Comparison of ENCODE assay signal across 1 cellular context in the genomic region with DNA sequence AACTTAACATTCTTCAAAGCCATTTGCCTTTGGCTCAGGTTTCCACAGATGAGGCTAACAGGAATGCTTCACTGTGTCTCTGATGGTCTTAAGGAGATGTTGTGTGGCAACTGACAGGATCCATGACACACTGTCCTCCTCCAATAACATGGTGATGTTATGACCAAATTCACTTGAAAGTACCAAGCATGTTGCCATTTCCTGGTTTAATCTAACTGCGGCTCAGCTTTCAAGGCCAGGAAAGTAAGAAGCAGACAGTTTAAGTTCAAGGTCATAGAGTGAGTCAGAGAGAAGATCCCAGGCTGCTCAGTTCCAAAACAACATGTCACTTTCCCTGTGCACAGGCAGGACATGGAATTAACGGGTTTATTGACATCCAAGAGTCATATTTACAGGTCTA.
TF ChIP-seq lines count a peak whose summit lies in the region.

No MANE protein-coding gene starts in this region.

TF ChIP-seq in HepG2, 621 proteins besides CTCF, POLR2A, EP300 and RAD21 (continued from another document and continues in another):
- TF ChIP-seq, protein P1, sequence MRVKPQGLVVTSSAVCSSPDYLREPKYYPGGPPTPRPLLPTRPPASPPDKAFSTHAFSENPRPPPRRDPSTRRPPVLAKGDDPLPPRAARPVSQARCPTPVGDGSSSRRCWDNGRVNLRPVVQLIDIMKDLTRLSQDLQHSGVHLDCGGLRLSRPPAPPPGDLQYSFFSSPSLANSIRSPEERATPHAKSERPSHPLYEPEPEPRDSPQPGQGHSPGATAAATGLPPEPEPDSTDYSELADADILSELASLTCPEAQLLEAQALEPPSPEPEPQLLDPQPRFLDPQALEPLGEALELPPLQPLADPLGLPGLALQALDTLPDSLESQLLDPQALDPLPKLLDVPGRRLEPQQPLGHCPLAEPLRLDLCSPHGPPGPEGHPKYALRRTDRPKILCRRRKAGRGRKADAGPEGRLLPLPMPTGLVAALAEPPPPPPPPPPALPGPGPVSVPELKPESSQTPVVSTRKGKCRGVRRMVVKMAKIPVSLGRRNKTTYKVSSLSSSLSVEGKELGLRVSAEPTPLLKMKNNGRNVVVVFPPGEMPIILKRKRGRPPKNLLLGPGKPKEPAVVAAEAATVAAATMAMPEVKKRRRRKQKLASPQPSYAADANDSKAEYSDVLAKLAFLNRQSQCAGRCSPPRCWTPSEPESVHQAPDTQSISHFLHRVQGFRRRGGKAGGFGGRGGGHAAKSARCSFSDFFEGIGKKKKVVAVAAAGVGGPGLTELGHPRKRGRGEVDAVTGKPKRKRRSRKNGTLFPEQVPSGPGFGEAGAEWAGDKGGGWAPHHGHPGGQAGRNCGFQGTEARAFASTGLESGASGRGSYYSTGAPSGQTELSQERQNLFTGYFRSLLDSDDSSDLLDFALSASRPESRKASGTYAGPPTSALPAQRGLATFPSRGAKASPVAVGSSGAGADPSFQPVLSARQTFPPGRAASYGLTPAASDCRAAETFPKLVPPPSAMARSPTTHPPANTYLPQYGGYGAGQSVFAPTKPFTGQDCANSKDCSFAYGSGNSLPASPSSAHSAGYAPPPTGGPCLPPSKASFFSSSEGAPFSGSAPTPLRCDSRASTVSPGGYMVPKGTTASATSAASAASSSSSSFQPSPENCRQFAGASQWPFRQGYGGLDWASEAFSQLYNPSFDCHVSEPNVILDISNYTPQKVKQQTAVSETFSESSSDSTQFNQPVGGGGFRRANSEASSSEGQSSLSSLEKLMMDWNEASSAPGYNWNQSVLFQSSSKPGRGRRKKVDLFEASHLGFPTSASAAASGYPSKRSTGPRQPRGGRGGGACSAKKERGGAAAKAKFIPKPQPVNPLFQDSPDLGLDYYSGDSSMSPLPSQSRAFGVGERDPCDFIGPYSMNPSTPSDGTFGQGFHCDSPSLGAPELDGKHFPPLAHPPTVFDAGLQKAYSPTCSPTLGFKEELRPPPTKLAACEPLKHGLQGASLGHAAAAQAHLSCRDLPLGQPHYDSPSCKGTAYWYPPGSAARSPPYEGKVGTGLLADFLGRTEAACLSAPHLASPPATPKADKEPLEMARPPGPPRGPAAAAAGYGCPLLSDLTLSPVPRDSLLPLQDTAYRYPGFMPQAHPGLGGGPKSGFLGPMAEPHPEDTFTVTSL (CRISPR knock-in tag; IDR thresholded peaks at IDR 0.05; ENCODE audit: borderline replicate concordance), result 0 out of 2 replicates have a peak, but pooled peaks have one; percentile 38
- TF ChIP-seq BCL6 (CRISPR knock-in tag; IDR thresholded peaks at IDR 0.05) (peak; percentile 91), ZFP1 (CRISPR knock-in tag; IDR thresholded peaks at IDR 0.05) (no peak), NFIB (CRISPR knock-in tag; IDR thresholded peaks at IDR 0.05; ENCODE audit: borderline replicate concordance) (no peak), NR2F2 (IDR thresholded peaks at IDR 0.05; ENCODE audit: borderline replicate concordance, low read depth) (no peak), ADNP (CRISPR knock-in tag; IDR thresholded peaks at IDR 0.05) (no peak), ESRRA (CRISPR knock-in tag; IDR thresholded peaks at IDR 0.05; ENCODE audit: low read depth) (no peak), RCOR2 (CRISPR knock-in tag; IDR thresholded peaks at IDR 0.05) (0 out of 2 replicates have a peak, but pooled peaks have one; percentile 39), SIX4 (CRISPR knock-in tag; IDR thresholded peaks at IDR 0.05) (0 out of 2 replicates have a peak, but pooled peaks have one; percentile 62), KDM3A (CRISPR knock-in tag; IDR thresholded peaks at IDR 0.05; ENCODE audit: low read depth) (no peak), ZMYM4 (CRISPR knock-in tag; IDR thresholded peaks at IDR 0.05) (0 out of 2 replicates have a peak, but pooled peaks have one; percentile 33), SOX13 (IDR thresholded peaks at IDR 0.05) (no peak), SOX13 (CRISPR knock-in tag; conservative IDR thresholded peaks at IDR 0.05 in 1 of 2, IDR thresholded peaks at IDR 0.05 in 1 of 2) (peak in 1 of 2 experiments; percentile 25; a peak in 1 of 4 replicates), RXRB (CRISPR knock-in tag; IDR thresholded peaks at IDR 0.05; ENCODE audit: borderline replicate concordance) (peak; percentile 86), FOXA3 (CRISPR knock-in tag; IDR thresholded peaks at IDR 0.05) (0 out of 2 replicates have a peak, but pooled peaks have one; percentile 53), FOSL2 (CRISPR knock-in tag; IDR thresholded peaks at IDR 0.05) (peak; percentile 96), ZNF282 (IDR thresholded peaks at IDR 0.05; ENCODE audit: partially characterized antibody) (no peak), SMAD3 (CRISPR knock-in tag; IDR thresholded peaks at IDR 0.05) (0 out of 2 replicates have a peak, but pooled peaks have one; percentile 19), SKI (IDR thresholded peaks at IDR 0.05; ENCODE audit: partially characterized antibody) (peak; percentile 92), XBP1 (CRISPR knock-in tag; IDR thresholded peaks at IDR 0.05) (no peak), ZNF331 (CRISPR knock-in tag; IDR thresholded peaks at IDR 0.05) (peak; percentile 54; the same call in 1 of the 2 replicates), NFIC (IDR thresholded peaks at IDR 0.05; ENCODE audit: low read length) (no peak), HMG20A (CRISPR knock-in tag; IDR thresholded peaks at IDR 0.05; ENCODE audit: borderline replicate concordance) (peak; percentile 91)
- TF ChIP-seq, protein P2, sequence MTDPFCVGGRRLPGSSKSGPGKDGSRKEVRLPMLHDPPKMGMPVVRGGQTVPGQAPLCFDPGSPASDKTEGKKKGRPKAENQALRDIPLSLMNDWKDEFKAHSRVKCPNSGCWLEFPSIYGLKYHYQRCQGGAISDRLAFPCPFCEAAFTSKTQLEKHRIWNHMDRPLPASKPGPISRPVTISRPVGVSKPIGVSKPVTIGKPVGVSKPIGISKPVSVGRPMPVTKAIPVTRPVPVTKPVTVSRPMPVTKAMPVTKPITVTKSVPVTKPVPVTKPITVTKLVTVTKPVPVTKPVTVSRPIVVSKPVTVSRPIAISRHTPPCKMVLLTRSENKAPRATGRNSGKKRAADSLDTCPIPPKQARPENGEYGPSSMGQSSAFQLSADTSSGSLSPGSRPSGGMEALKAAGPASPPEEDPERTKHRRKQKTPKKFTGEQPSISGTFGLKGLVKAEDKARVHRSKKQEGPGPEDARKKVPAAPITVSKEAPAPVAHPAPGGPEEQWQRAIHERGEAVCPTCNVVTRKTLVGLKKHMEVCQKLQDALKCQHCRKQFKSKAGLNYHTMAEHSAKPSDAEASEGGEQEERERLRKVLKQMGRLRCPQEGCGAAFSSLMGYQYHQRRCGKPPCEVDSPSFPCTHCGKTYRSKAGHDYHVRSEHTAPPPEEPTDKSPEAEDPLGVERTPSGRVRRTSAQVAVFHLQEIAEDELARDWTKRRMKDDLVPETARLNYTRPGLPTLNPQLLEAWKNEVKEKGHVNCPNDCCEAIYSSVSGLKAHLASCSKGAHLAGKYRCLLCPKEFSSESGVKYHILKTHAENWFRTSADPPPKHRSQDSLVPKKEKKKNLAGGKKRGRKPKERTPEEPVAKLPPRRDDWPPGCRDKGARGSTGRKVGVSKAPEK (CRISPR knock-in tag; IDR thresholded peaks at IDR 0.05; ENCODE audit: borderline replicate concordance), result no peak
- TF ChIP-seq, protein P3, sequence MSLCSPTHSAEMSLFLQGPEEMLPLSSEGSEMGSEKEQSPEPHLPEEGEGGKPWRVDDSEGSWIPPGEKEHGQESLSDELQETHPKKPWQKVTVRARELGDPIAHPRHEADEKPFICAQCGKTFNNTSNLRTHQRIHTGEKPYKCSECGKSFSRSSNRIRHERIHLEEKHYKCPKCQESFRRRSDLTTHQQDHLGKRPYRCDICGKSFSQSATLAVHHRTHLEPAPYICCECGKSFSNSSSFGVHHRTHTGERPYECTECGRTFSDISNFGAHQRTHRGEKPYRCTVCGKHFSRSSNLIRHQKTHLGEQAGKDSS (CRISPR knock-in tag; IDR thresholded peaks at IDR 0.05; ENCODE audit: borderline replicate concordance, low read depth), result no peak
- TF ChIP-seq, protein P4, sequence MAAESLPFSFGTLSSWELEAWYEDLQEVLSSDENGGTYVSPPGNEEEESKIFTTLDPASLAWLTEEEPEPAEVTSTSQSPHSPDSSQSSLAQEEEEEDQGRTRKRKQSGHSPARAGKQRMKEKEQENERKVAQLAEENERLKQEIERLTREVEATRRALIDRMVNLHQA (CRISPR knock-in tag; IDR thresholded peaks at IDR 0.05), result no peak
- TF ChIP-seq, protein P5, sequence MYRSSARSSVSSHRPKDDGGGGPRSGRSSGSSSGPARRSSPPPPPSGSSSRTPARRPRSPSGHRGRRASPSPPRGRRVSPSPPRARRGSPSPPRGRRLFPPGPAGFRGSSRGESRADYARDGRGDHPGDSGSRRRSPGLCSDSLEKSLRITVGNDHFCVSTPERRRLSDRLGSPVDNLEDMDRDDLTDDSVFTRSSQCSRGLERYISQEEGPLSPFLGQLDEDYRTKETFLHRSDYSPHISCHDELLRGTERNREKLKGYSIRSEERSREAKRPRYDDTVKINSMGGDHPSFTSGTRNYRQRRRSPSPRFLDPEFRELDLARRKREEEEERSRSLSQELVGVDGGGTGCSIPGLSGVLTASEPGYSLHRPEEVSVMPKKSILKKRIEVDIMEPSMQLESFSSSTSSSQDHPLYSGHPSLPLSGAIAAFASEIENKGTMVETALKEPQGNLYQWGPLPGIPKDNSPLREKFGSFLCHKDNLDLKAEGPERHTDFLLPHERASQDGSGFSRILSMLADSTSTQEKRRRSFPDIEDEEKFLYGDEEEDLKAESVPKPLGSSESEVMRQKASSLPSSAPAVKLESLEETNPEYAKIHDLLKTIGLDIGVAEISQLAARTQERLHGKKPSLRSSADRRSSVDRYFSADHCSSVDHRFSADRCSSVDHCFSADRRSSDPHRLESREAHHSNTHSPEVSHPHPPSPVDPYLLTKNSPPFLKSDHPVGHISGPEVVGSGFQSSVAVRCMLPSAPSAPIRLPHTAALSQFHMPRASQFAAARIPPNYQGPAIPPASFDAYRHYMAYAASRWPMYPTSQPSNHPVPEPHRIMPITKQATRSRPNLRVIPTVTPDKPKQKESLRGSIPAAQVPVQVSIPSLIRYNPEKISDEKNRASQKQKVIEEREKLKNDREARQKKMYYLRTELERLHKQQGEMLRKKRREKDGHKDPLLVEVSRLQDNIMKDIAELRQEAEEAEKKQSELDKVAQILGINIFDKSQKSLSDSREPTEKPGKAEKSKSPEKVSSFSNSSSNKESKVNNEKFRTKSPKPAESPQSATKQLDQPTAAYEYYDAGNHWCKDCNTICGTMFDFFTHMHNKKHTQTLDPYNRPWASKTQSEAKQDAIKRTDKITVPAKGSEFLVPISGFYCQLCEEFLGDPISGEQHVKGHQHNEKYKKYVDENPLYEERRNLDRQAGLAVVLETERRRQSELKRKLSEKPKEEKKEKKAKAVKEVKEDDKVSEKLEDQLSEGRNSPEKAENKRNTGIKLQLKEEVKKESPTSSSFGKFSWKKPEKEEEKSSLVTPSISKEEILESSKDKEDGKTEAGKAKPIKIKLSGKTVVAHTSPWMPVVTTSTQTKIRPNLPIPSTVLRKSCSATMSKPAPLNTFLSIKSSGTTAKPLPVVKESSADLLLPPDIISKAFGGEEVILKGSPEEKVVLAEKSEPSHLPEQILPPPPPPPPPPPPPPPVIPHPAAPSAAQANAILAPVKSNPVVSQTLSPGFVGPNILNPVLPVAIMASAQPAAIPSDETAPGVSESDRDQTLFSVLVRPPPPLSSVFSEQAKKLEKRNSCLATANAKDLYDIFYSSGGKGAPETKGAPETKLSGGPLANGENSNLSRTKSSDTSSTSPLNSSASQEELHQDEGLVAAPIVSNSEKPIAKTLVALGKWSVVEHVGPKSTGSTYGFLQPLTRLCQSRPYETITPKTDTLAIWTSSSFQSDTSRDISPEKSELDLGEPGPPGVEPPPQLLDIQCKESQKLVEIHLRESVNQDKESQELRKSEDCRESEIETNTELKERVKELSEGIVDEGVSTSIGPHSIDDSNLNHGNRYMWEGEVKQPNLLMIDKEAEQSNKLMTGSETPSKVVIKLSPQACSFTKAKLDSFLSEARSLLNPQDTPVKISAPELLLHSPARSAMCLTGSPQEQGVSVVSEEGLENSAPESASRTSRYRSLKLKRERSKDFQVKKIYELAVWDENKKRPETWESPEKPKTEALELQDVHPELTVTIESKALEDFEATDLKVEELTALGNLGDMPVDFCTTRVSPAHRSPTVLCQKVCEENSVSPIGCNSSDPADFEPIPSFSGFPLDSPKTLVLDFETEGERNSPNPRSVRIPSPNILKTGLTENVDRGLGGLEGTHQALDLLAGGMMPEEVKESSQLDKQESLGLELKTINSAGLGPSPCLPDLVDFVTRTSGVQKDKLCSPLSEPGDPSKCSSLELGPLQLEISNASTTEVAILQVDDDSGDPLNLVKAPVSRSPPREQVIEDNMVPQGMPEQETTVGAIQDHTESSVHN (CRISPR knock-in tag; IDR thresholded peaks at IDR 0.05), result no peak
- TF ChIP-seq, protein P6, sequence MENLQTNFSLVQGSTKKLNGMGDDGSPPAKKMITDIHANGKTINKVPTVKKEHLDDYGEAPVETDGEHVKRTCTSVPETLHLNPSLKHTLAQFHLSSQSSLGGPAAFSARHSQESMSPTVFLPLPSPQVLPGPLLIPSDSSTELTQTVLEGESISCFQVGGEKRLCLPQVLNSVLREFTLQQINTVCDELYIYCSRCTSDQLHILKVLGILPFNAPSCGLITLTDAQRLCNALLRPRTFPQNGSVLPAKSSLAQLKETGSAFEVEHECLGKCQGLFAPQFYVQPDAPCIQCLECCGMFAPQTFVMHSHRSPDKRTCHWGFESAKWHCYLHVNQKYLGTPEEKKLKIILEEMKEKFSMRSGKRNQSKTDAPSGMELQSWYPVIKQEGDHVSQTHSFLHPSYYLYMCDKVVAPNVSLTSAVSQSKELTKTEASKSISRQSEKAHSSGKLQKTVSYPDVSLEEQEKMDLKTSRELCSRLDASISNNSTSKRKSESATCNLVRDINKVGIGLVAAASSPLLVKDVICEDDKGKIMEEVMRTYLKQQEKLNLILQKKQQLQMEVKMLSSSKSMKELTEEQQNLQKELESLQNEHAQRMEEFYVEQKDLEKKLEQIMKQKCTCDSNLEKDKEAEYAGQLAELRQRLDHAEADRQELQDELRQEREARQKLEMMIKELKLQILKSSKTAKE (CRISPR knock-in tag; IDR thresholded peaks at IDR 0.05; ENCODE audit: borderline replicate concordance), result peak; percentile 63; the same call in 1 of the 2 replicates
- TF ChIP-seq, protein P7, sequence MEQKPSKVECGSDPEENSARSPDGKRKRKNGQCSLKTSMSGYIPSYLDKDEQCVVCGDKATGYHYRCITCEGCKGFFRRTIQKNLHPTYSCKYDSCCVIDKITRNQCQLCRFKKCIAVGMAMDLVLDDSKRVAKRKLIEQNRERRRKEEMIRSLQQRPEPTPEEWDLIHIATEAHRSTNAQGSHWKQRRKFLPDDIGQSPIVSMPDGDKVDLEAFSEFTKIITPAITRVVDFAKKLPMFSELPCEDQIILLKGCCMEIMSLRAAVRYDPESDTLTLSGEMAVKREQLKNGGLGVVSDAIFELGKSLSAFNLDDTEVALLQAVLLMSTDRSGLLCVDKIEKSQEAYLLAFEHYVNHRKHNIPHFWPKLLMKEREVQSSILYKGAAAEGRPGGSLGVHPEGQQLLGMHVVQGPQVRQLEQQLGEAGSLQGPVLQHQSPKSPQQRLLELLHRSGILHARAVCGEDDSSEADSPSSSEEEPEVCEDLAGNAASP (CRISPR knock-in tag; IDR thresholded peaks at IDR 0.05; ENCODE audit: borderline replicate concordance), result peak; percentile 37; the same call in 1 of the 2 replicates
- TF ChIP-seq, protein P8, sequence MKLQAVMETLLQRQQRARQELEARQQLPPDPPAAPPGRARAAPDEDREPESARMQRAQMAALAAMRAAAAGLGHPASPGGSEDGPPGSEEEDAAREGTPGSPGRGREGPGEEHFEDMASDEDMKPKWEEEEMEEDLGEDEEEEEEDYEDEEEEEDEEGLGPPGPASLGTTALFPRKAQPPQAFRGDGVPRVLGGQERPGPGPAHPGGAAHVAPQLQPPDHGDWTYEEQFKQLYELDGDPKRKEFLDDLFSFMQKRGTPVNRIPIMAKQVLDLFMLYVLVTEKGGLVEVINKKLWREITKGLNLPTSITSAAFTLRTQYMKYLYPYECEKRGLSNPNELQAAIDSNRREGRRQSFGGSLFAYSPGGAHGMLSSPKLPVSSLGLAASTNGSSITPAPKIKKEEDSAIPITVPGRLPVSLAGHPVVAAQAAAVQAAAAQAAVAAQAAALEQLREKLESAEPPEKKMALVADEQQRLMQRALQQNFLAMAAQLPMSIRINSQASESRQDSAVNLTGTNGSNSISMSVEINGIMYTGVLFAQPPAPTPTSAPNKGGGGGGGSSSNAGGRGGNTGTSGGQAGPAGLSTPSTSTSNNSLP (IDR thresholded peaks at IDR 0.05; ENCODE audit: low read depth, low read length), result no peak
